1 cellular context compared by ENCODE assay signal in the genomic region with DNA sequence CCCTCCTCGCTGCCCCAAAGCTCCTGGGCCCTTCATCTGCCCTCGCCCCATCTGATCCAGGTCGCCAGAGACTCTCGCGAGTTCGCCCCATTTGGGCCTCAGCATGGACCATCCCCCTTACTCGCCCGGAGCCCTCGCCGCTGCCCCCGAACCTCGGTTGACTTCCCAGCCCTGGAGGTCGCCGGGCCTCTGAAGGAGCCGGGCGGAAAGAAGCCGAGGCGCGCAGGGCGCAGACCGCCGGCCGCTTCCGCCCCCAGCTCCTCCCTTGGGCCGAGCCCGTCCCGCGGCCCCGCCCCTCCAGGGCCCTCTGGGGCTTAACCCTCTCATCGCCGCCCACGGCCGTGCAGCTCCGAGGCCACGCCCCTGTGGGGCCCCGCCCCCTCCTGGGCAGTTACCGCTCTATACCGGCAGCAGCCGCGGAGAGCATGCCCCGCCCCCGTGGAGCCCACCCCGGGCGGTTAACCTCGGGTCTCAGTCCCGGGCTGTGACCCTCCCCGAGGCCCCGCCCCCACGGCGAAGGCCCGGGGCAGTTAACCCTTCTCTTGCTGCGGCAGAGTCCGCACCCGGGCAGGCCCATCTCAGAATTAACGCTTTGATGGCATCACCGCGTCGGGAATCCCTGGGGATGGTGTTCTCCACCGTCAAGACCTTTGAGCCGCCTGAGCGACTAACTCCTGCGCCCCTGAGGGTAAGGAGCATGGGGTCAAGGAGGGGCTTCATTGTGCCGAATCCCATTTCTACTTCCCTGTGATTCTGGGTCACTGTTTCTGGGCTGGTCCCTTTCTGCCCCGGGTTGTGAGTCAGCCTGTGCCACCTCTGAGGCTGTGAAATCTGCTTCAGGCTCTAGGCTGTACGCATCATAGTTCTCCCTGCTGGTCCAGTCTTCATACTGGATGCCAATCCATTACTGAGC.
TF ChIP-seq lines count a peak whose summit lies in the region.

SPSB2 (minus strand) TSS at position 210 of the 913 bp plus-strand sequence. CDS start 402 bp downstream, outside the sequence.

TF ChIP-seq in H1, 55 proteins besides CTCF, POLR2A, EP300 and RAD21:
- TF ChIP-seq CEBPB (IDR thresholded peaks at IDR 0.05; ENCODE audit: low read depth, low read length) (no peak), HDAC6 (IDR thresholded peaks at IDR 0.05; ENCODE audit: low read depth, low read length) (no peak), TCF12 (IDR thresholded peaks at IDR 0.05; ENCODE audit: low read depth, low read length) (0 out of 2 replicates have a peak, but pooled peaks have one; percentile 28), SP2 (IDR thresholded peaks at IDR 0.05; ENCODE audit: low read length) (no peak), TBP (IDR thresholded peaks at IDR 0.05; ENCODE audit: low read depth, low read length) (peak; percentile 29; the same call in 1 of the 2 replicates), ASH2L (IDR thresholded peaks at IDR 0.05; ENCODE audit: low read length) (peak; percentile 55), BACH1 (IDR thresholded peaks at IDR 0.05; ENCODE audit: low read length) (0 out of 2 replicates have a peak, but pooled peaks have one; percentile 14), BRCA1 (IDR thresholded peaks at IDR 0.05; ENCODE audit: low read depth, low read length) (no peak), CHD2 (IDR thresholded peaks at IDR 0.05; ENCODE audit: low read length) (peak; percentile 71), MAX (IDR thresholded peaks at IDR 0.05) (no peak), RBBP5 (IDR thresholded peaks at IDR 0.05; ENCODE audit: borderline replicate concordance, low read depth, low read length) (no peak), SP1 (IDR thresholded peaks at IDR 0.05; ENCODE audit: low read depth, low read length) (peak; percentile 86), POU5F1 (IDR thresholded peaks at IDR 0.05; ENCODE audit: low read depth, low read length) (no peak), KDM4A (IDR thresholded peaks at IDR 0.05; ENCODE audit: low read depth, low read length, severe bottlenecking) (peak; percentile 58), E2F6 (IDR thresholded peaks at IDR 0.05) (no peak), PHF8 (conservative IDR thresholded peaks at IDR 0.05; ENCODE audit: low read depth, low read length) (peak; percentile 20), MAFK (IDR thresholded peaks at IDR 0.05; ENCODE audit: low read depth, low read length) (no peak), POLR2AphosphoS5 (IDR thresholded peaks at IDR 0.05; ENCODE audit: low read depth, low read length) (no peak; the same call in 1 of the 2 replicates), JUND (IDR thresholded peaks at IDR 0.05; ENCODE audit: low read length) (no peak), CREB1 (IDR thresholded peaks at IDR 0.05) (peak; percentile 68), SP4 (IDR thresholded peaks at IDR 0.05; ENCODE audit: low read length) (peak; percentile 71; the same call in 1 of the 2 replicates), TAF1 (IDR thresholded peaks at IDR 0.05; ENCODE audit: low read depth, low read length) (peak; percentile 67), KDM1A (IDR thresholded peaks at IDR 0.05; ENCODE audit: borderline replicate concordance, low read length) (no peak), RNF2 (IDR thresholded peaks at IDR 0.05; ENCODE audit: borderline replicate concordance, low read depth, low read length, missing control alignments, poor library complexity, severe bottlenecking) (no peak), NANOG (IDR thresholded peaks at IDR 0.05; ENCODE audit: insufficient read depth, low read depth, low read length, poor library complexity, severe bottlenecking) (peak; percentile 28), RXRA (IDR thresholded peaks at IDR 0.05; ENCODE audit: insufficient read depth, low read depth, low read length) (no peak), HDAC2 (IDR thresholded peaks at IDR 0.05; ENCODE audit: borderline replicate concordance in 1 of 2, low read depth in 2 of 2, low read length in 2 of 2) (peak in 1 of 2 experiments; percentile 16; a peak in 1 of 4 replicates), CHD7 (IDR thresholded peaks at IDR 0.05; ENCODE audit: insufficient replicate concordance, low read length) (no peak), EGR1 (IDR thresholded peaks at IDR 0.05; ENCODE audit: borderline replicate concordance, low read depth, low read length) (peak; percentile 76; the same call in 1 of the 2 replicates), GABPA (IDR thresholded peaks at IDR 0.05; ENCODE audit: borderline replicate concordance, insufficient read depth, low read length) (no peak), BCL11A (IDR thresholded peaks at IDR 0.05; ENCODE audit: low read depth in 2 of 2, low read length in 2 of 2) (peak in 1 of 2 experiments; percentile 36), CBX5 (IDR thresholded peaks at IDR 0.05; ENCODE audit: low read depth, low read length) (no peak), SUZ12 (IDR thresholded peaks at IDR 0.05; ENCODE audit: low read length) (no peak), SAP30 (IDR thresholded peaks at IDR 0.05; ENCODE audit: insufficient read depth, insufficient replicate concordance, low read length) (no peak)
- TF ChIP-seq, protein P1, sequence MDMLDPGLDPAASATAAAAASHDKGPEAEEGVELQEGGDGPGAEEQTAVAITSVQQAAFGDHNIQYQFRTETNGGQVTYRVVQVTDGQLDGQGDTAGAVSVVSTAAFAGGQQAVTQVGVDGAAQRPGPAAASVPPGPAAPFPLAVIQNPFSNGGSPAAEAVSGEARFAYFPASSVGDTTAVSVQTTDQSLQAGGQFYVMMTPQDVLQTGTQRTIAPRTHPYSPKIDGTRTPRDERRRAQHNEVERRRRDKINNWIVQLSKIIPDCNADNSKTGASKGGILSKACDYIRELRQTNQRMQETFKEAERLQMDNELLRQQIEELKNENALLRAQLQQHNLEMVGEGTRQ (IDR thresholded peaks at IDR 0.05; ENCODE audit: low read length), result no peak
